ENCODE assay signal across 15 cellular contexts in the genomic region with DNA sequence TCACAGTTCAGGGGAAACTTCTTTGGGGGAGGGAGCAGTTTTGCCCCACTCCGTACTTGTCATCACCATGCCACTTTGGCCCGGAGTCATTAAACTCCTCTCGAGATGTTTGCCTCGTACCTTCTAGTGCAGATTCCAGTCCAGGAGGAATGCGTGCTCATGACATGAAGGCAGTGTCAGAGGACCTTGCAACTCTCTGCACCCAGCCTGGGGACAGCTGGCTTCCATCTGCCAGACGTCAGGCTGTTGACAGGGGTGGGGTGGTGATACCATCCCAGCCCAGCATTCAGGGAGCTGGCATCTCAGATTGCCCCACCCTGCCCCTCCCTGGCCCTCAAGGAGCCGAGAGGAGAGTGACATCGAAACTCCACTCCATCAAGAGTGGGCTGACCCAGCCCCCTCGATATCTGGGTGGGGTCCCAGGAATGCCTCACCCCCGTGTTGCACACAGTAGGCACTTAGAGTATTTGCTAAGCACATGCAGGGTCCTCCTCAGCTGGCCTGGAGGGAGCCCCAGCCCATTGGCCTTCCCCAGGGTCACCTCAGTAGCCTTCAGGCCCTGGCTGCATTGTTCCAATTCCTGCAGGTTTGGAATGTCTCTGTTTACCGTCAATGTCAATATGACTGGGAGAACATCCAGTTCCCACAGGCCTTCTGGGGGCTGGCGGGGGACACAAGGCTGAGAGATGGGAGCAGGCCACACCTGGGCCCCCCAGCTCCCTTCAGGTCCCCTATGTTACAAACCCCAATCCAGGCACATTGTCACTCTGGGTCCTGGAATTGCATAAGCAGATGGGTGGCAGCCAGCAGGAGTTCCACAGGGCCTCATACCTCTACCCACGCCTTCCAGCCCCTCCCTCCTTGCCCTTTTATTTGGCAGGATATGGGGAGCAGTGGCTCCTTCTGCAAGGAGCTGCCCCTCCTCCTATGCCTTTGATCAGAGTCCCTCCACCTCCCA. TPM values are rescaled to one million over a fixed set of nuclear protein-coding genes. Genes with fewer than 3 reads are reported as not detected.
DNase-seq lines count a peak whose midpoint lies in the region; ATAC-seq and TF ChIP-seq lines count a peak whose summit lies in the region.
"Had no signal": no experiment of that assay in that cellular context is flagged by ENCODE, and none has a peak within 500 bp of the region (broad histone marks: within the 10 kb centered on the region; RNA-seq: fewer than 3 reads in every experiment).

No MANE protein-coding gene starts in this region.

- no peak overlapping the region for H3K18ac ChIP-seq in IMR-90 (ENCODE audit: low read depth, low read length)
- peak overlapping the region; percentile 60 for H3K18ac ChIP-seq in trophoblast cell (ENCODE audit: low read length)

- H2BK5ac ChIP-seq in IMR-90 (ENCODE audit: low read depth, low read length, poor library complexity, severe bottlenecking) (no peak overlapping the region), trophoblast cell (ENCODE audit: low read depth, low read length, poor library complexity) (peak overlapping the region; percentile 65)

- peaks cover 2% of the 10 kb centered on the region for H3K9me3 ChIP-seq in IMR-90 (ENCODE audit: control insufficient read depth, insufficient read depth, low read length)
- H3K9me3 ChIP-seq in breast epithelium = no peaks in the 10 kb centered on the region
- H3K9me3 ChIP-seq in right atrium auricular region = no peaks in the 10 kb centered on the region
- H3K9me3 ChIP-seq in trophoblast cell (ENCODE audit: insufficient read depth, low read depth, low read length) = no peaks in the 10 kb centered on the region
- H3K9me3 ChIP-seq: pancreas, SJSA1 had no signal

- no peak for TF ChIP-seq CTCF in IMR-90 (conservative IDR thresholded peaks at IDR 0.05; ENCODE audit: low read depth, low read length)
- TF ChIP-seq CTCF in breast epithelium (IDR thresholded peaks at IDR 0.05) = no peak
- no peak for TF ChIP-seq CTCF in right atrium auricular region (IDR thresholded peaks at IDR 0.05)

- DNase-seq in IMR-90 = no peak
- peak; percentile 52 to 55 for DNase-seq in breast epithelium (ENCODE audit: low spot score in 2 of 2)
- DNase-seq in right atrium auricular region (ENCODE audit: low spot score) = no peak
- DNase-seq in trophoblast cell = peak; percentile 70 to 80
- DNase-seq in GOT3 (lab: John Stamatoyannopoulos, UW) = no peak
- DNase-seq in dedifferentiated amniotic fluid mesenchymal stem cell (ENCODE audit: extremely low spot score) = no peak
- no peak for DNase-seq in activated naive CD4-positive, alpha-beta T cell treated with anti-CD3 and anti-CD28 coated beads, Interleukin-2, amount 50 U/mL, for 16 hours
- DNase-seq: AML-193; amniotic stem cell; HFFc6; NCI-H2081; NK-92 treated with Interleukin-12 subunit alpha and Interleukin-12 subunit beta, amount 100 ng/mL, for 24 hours; pancreas had no signal

- H4K20me1 ChIP-seq in IMR-90 (ENCODE audit: insufficient read depth, low read length) = no peaks in the 10 kb centered on the region

- no peak for TF ChIP-seq RAD21 in IMR-90 (IDR thresholded peaks at IDR 0.05; ENCODE audit: low read length)

- H3K79me1 ChIP-seq in IMR-90 (ENCODE audit: low read depth in 1 of 2, low read length in 2 of 2) = no peaks in the 10 kb centered on the region
- H3K79me1 ChIP-seq in trophoblast cell (ENCODE audit: low read length) = peaks cover 26% of the 10 kb centered on the region

- in situ Hi-C loops in IMR-90 (cut with MboI; ENCODE audit: low sequenced_read_pairs) = no loop called here

- no peak overlapping the region for H2BK15ac ChIP-seq in IMR-90 (ENCODE audit: low read depth, low read length)

- H3K4me2 ChIP-seq in IMR-90 (ENCODE audit: low read depth, low read length) = no peak overlapping the region
- peak overlapping the region; percentile 18 for H3K4me2 ChIP-seq in trophoblast cell (ENCODE audit: low read length)

- no peak for TF ChIP-seq POLR2A in IMR-90 (IDR thresholded peaks at IDR 0.05; ENCODE audit: low read depth, low read length)
- TF ChIP-seq POLR2A in breast epithelium (IDR thresholded peaks at IDR 0.05) = no peak

- no TSS peak for BruUV-seq in IMR-90 (replicated peaks; lab: Mats Ljungman, UMichigan)

- H3K36me3 ChIP-seq in IMR-90 (ENCODE audit: control insufficient read depth, insufficient read depth, low read length) (no peaks in the 10 kb centered on the region), breast epithelium (no peaks in the 10 kb centered on the region), right atrium auricular region (no peaks in the 10 kb centered on the region), trophoblast cell (ENCODE audit: control insufficient read depth in 1 of 2, insufficient read depth in 2 of 2, low read length in 2 of 2) (no peaks in the 10 kb centered on the region)
- H3K36me3 ChIP-seq: pancreas, SJSA1 had no signal

- POLR2A ChIA-PET in IMR-90 (lab: Charles Lee; ENCODE audit: unreplicated experiment) = no interaction called here

- no peaks in the 10 kb centered on the region for H3K9me1 ChIP-seq in IMR-90 (ENCODE audit: insufficient read depth, low read length)

- H2AK5ac ChIP-seq in IMR-90 (ENCODE audit: low read depth, low read length) = no peak overlapping the region; the same call in 1 of the 2 replicates
- H2AK5ac ChIP-seq in trophoblast cell (ENCODE audit: low read length) = peak overlapping the region; percentile 5

- H2BK20ac ChIP-seq in IMR-90 (ENCODE audit: low read depth, low read length) = no peak overlapping the region

- H2BK120ac ChIP-seq in IMR-90 (ENCODE audit: low read depth, low read length) = no peak overlapping the region
- peak overlapping the region; percentile 84 for H2BK120ac ChIP-seq in trophoblast cell (ENCODE audit: insufficient read depth, low read length, poor library complexity)

- H4K8ac ChIP-seq in IMR-90 (ENCODE audit: low read depth in 2 of 2, low read length in 2 of 2) (no peak overlapping the region), trophoblast cell (ENCODE audit: low read depth, low read length) (peak overlapping the region; percentile 51)

- H3K27ac ChIP-seq in IMR-90 (ENCODE audit: insufficient read depth, low read length) = no peak overlapping the region
- H3K27ac ChIP-seq in breast epithelium = peak overlapping the region; percentile 25 to 61
- peak overlapping the region; percentile 35 to 74 for H3K27ac ChIP-seq in right atrium auricular region
- H3K27ac ChIP-seq in trophoblast cell (ENCODE audit: low read depth, low read length) = peak overlapping the region; percentile 76
- H3K27ac ChIP-seq: pancreas, SJSA1 had no signal

- H4K91ac ChIP-seq in IMR-90 (ENCODE audit: insufficient read depth, low read depth, low read length) (no peak overlapping the region), trophoblast cell (ENCODE audit: low read depth, low read length) (peak overlapping the region; percentile 95)

- ATAC-seq in IMR-90 (ENCODE audit: low read depth) (no peak; the same call in 1 of the 2 replicates), HG03175 (IDR thresholded peaks at IDR 0.05; ENCODE audit: unreplicated experiment) (no peak)
- ATAC-seq: pancreas had no signal

- H3K4me3 ChIP-seq in IMR-90 (ENCODE audit: insufficient read depth, low read depth, low read length) (no peak overlapping the region), breast epithelium (no peak overlapping the region), right atrium auricular region (no peak overlapping the region), trophoblast cell (ENCODE audit: low read depth, low read length) (no peak overlapping the region)
- H3K4me3 ChIP-seq: pancreas, SJSA1 had no signal

- no peaks in the 10 kb centered on the region for H3K79me2 ChIP-seq in trophoblast cell (ENCODE audit: control insufficient read depth, insufficient read depth, low read length, poor library complexity)

- H3K4me1 ChIP-seq in IMR-90 (ENCODE audit: control insufficient read depth, insufficient read depth, low read length) (peaks cover 2% of the 10 kb centered on the region; the same call in 1 of the 2 replicates), breast epithelium (peaks cover 0 to 2% of the 10 kb centered on the region in 2 donors), right atrium auricular region (peaks cover 0 to 44% of the 10 kb centered on the region in 2 donors), trophoblast cell (ENCODE audit: control insufficient read depth in 1 of 2, insufficient read depth in 2 of 2, low read length in 2 of 2) (peaks cover 19 to 23% of the 10 kb centered on the region in 2 experiments)
- H3K4me1 ChIP-seq: pancreas, SJSA1 had no signal

- no peak overlapping the region for H4K12ac ChIP-seq in trophoblast cell (ENCODE audit: low read depth, low read length)

- H2BK12ac ChIP-seq in trophoblast cell (ENCODE audit: low read length) = peak overlapping the region; percentile 92

- H2AK9ac ChIP-seq in IMR-90 (replicated peaks; ENCODE audit: low read depth, low read length, poor library complexity) = no peak overlapping the region

- H3K27me3 ChIP-seq in IMR-90 (ENCODE audit: control insufficient read depth, insufficient read depth, low read length) (peaks cover 17% of the 10 kb centered on the region), breast epithelium (no peaks in the 10 kb centered on the region), right atrium auricular region (no peaks in the 10 kb centered on the region), trophoblast cell (ENCODE audit: insufficient read depth, low read length) (no peaks in the 10 kb centered on the region)
- H3K27me3 ChIP-seq: pancreas, SJSA1 had no signal

- H3K14ac ChIP-seq in IMR-90 (replicated peaks; ENCODE audit: low read depth, low read length) (no peak overlapping the region), trophoblast cell (ENCODE audit: low read length) (peak overlapping the region; percentile 33)

- dilution Hi-C loops in IMR-90 (cut with HindIII; ENCODE audit: low sequenced_read_pairs, unreplicated experiment) = no loop called here

- no peak overlapping the region for H3K56ac ChIP-seq in IMR-90 (ENCODE audit: extremely low read depth, insufficient read depth, low read length)

- H3K9ac ChIP-seq in IMR-90 (ENCODE audit: low read depth, low read length) = no peak overlapping the region
- H3K9ac ChIP-seq in trophoblast cell (ENCODE audit: low read length) = no peak overlapping the region

- H4K5ac ChIP-seq in IMR-90 (ENCODE audit: low read depth, low read length) = no peak overlapping the region

- intact Hi-C loops in IMR-90 (cut with micrococcal nuclease) = no loop called here
- intact Hi-C loops in breast epithelium (cut with DNase I; ENCODE audit: low total_unique reads) = no loop called here

- CTCF ChIA-PET in IMR-90 (lab: Yijun Ruan, JAX) = no interaction called here

- no peak overlapping the region for H3K4ac ChIP-seq in IMR-90 (ENCODE audit: low read depth, low read length)
- H3K4ac ChIP-seq in trophoblast cell (ENCODE audit: low read depth, low read length) = peak overlapping the region; percentile 2

- H2AFZ ChIP-seq in IMR-90 (replicated peaks; ENCODE audit: low read length, poor library complexity) (peak overlapping the region; percentile 15), trophoblast cell (ENCODE audit: insufficient read depth, low read length, poor library complexity) (peak overlapping the region; percentile 26)

- H3K23ac ChIP-seq in IMR-90 (ENCODE audit: low read depth, low read length) = no peak overlapping the region
- no peak overlapping the region for H3K23ac ChIP-seq in trophoblast cell (ENCODE audit: low read length)

- WGBS in IMR-90 (ENCODE audit: extremely low coverage in 2 of 2, insufficient read length in 1 of 2), 2 experiments = 47% methylated on average over 3 of the region's 13 CpGs; no CpG with 5 or more reads in 1 of the 2 experiments
- no CpG with 5 or more reads among the region's 13 CpGs for whole genome bisulfite sequencing in trophoblast cell (ENCODE audit: extremely low coverage, insufficient coverage, insufficient read length)

RNA-seq across cellular contexts. Expression of a gene that starts 21.3 kb away (rescaled TPM):
- 17.8 and 18.3 TPM in 2 replicates for total RNA-seq in IMR-90 (2012; rRNA removed)
- 13.8 and 16.3 TPM in 2 replicates for polyA plus RNA-seq in IMR-90 (2012; rRNA removed)
- 7.1 and 7.3 TPM in 2 replicates for polyA plus RNA-seq in IMR-90 (2012; cell fraction: cytosol; rRNA removed)
- 4.1 and 6.2 TPM in 2 replicates for polyA plus RNA-seq in IMR-90 (2012; cell fraction: nucleus; rRNA removed; ENCODE audit: low replicate concordance)
- total RNA-seq in breast epithelium = 10 to 100 TPM; 46.9 to 69.2 (median 66.0) TPM
- total RNA-seq in right atrium auricular region = 10 to 100 TPM; 40.3 to 66.8 TPM
- 34.8 and 40.1 TPM in 2 replicates for polyA plus RNA-seq in trophoblast cell (2013)

Comparison
In these comparisons a context has a peak if more than half of its experiments do, and no peak if none do; other contexts are left out.
1. DNase-seq: peak in breast epithelium (2 of 2) and trophoblast cell (2 of 2); none in IMR-90 (single experiment), right atrium auricular region (single experiment), GOT3 (single experiment), dedifferentiated amniotic fluid mesenchymal stem cell (single experiment) and activated naive CD4-positive, alpha-beta T cell treated with anti-CD3 and anti-CD28 coated beads, Interleukin-2, amount 50 U/mL, for 16 hours (single experiment).